ENCODE assay signal across 8 cellular contexts in genomic region chr12:49366652-49367380, GRCh38.
A peak's percentile ranks its signal among the peaks of the same experiment; 100 is the strongest.
DNase-seq lines count a peak whose midpoint lies in the region; ATAC-seq lines count a peak whose summit lies in the region.

No MANE protein-coding gene starts in this region.

- DNase-seq in AG08396 (ENCODE audit: low spot score) = peak; percentile 97
- DNase-seq in NCI-H345 treated with DMSO at 0.1 percent for 48 hours (lab: John Stamatoyannopoulos, UW; ENCODE audit: unreplicated experiment) = peak; percentile 23
- peak; percentile 93 for DNase-seq in activated CD4-positive, CD25-positive, alpha-beta regulatory T cell treated with anti-CD3 and anti-CD28 coated beads, Interleukin-2, amount 50 U/mL, for 72 hours
- peak; percentile 88 for DNase-seq in cerebellar cortex (ENCODE audit: low spot score)
- DNase-seq in kidney tubule cell (ENCODE audit: low spot score) = peak; percentile 94
- peak; percentile 80 to 89 for DNase-seq in stimulated activated CD4-positive, alpha-beta T cell treated with anti-CD3 and anti-CD28 coated beads, Interleukin-15, amount 100 ng/mL, for 48 hours (ENCODE audit: low read depth in 2 of 2)

- peak; percentile 69 for ATAC-seq in GM18909 (IDR thresholded peaks at IDR 0.05; ENCODE audit: poor library complexity, unreplicated experiment)
- peak; percentile 67 for ATAC-seq in HG03280 (IDR thresholded peaks at IDR 0.05; ENCODE audit: unreplicated experiment)

Comparison
In these comparisons a context has a peak if more than half of its experiments do, and no peak if none do; other contexts are left out.
1. Peak in every context shown above with its lines: DNase-seq and ATAC-seq.
2. DNase-seq: peak in every context shown above with its lines; median percentile 97 in AG08396; 94 in kidney tubule cell; 93 in activated CD4-positive, CD25-positive, alpha-beta regulatory T cell treated with anti-CD3 and anti-CD28 coated beads, Interleukin-2, amount 50 U/mL, for 72 hours; 88 in cerebellar cortex; 84 in stimulated activated CD4-positive, alpha-beta T cell treated with anti-CD3 and anti-CD28 coated beads, Interleukin-15, amount 100 ng/mL, for 48 hours; 23 in NCI-H345 treated with DMSO at 0.1 percent for 48 hours.